In the genomic region with DNA sequence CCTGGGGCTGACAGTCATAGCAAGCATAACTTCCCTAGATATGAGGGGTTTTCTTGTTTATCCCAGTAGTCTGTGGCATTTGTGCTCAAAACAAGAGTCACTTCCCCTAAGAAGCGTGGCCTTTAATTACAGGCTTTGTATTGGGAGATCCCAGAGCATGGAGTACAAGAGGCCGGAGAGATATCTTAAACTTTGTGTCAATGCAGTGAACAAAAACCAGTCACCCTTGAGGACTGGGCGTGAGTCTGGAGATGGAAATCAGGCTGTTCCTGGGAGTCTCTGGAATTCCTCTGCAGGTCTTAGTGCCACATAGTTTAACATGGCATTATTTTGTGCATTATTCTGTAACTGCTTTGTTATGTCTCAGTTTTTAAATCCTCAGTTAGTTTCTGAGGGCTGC, we compare ENCODE assay signal across 19 cellular contexts.
DNase-seq lines count a peak whose midpoint lies in the region; ATAC-seq, FAIRE-seq and TF ChIP-seq lines count a peak whose summit lies in the region.
"Had no signal": no experiment of that assay in that cellular context is flagged by ENCODE, and none has a peak within 500 bp of the region (broad histone marks: within the 10 kb centered on the region; RNA-seq: fewer than 3 reads in every experiment).

No MANE protein-coding gene starts in this region.

- DNase-seq in activated CD4-positive, alpha-beta T cell treated with anti-CD3 and anti-CD28 coated beads, Interleukin-2, amount 10 ng/mL, durations not matched to agents 24 days and 14 days, result peak; percentile 23
- no peak for DNase-seq in activated CD4-positive, alpha-beta T cell treated with anti-CD3 and anti-CD28 coated beads, Interleukin-2, amount 50 U/mL, for 48 hours
- DNase-seq in ELF-1 (ENCODE audit: low read depth, low spot score) (peak; percentile 59), K562 (ENCODE audit: extremely low read depth in 1 of 4, low spot score in 3 of 4) (no peak), osteoblast (ENCODE audit: insufficient read length, low spot score, missing footprints) (peak; percentile 64), HEK293T (ENCODE audit: extremely low spot score) (no peak), HuH-7.5 (ENCODE audit: low spot score) (no peak), anterior cingulate cortex (lab: John Stamatoyannopoulos, UW) (no peak)
- DNase-seq: BE2C; C1 segment of cervical spinal cord; CD4-positive, CD25-positive, alpha-beta regulatory T cell; CD8-positive, alpha-beta memory T cell; COR-L47; GDM1 had no signal

- no peaks in the 10 kb centered on the region for H3K9me1 ChIP-seq in K562 (ENCODE audit: control insufficient read depth, insufficient read depth, low read length)

- POLR2A ChIA-PET in K562 (lab: Yijun Ruan, JAX) (no interaction called here), HEK293T (lab: Yijun Ruan, JAX) (no interaction called here)

- H2AFZ ChIP-seq in K562 (ENCODE audit: low read depth, low read length) (peak overlapping the region; percentile 88), osteoblast (ENCODE audit: low read length) (no peak overlapping the region)
- H2AFZ ChIP-seq: GM23248 had no signal

- no peak overlapping the region for H3K4me3 ChIP-seq in K562
- H3K4me3 ChIP-seq in osteoblast (ENCODE audit: insufficient read depth, low read length), result no peak overlapping the region
- H3K4me3 ChIP-seq: GM23248 had no signal

- TF ChIP-seq CTCF in K562 (IDR thresholded peaks at IDR 0.05 in 2 of 3, conservative IDR thresholded peaks at IDR 0.05 in 1 of 3; ENCODE audit: insufficient read depth in 2 of 3, low read depth in 1 of 3, low read length in 3 of 3) (no peak), osteoblast (IDR thresholded peaks at IDR 0.05; ENCODE audit: extremely low read depth, low read depth, low read length) (no peak)

- no peaks in the 10 kb centered on the region for H3K27me3 Mint-ChIP-seq in activated CD4-positive, alpha-beta T cell treated with anti-CD3 and anti-CD28 coated beads, Interleukin-2, amount 10 ng/mL, durations not matched to agents 24 days and 14 days

- no peak overlapping the region for H3K9ac ChIP-seq in K562 (ENCODE audit: insufficient read depth in 1 of 2, low read depth in 2 of 2, low read length in 2 of 2)
- H3K9ac ChIP-seq: GM23248 had no signal

- TF ChIP-seq RAD21 in K562 (CRISPR knock-in tag; conservative IDR thresholded peaks at IDR 0.05 in 1 of 2, IDR thresholded peaks at IDR 0.05 in 1 of 2), result no peak

- peaks cover 6% of the 10 kb centered on the region for H3K9me3 Mint-ChIP-seq in activated CD4-positive, alpha-beta T cell treated with anti-CD3 and anti-CD28 coated beads, Interleukin-2, amount 10 ng/mL, durations not matched to agents 24 days and 14 days

- H3K27ac ChIP-seq in K562 (ENCODE audit: extremely low read depth, low read depth, low read length), result no peak overlapping the region
- H3K27ac ChIP-seq in osteoblast (ENCODE audit: low read depth, low read length), result no peak overlapping the region
- H3K27ac ChIP-seq: 22Rv1, GM23248 had no signal

- H3K27ac Mint-ChIP-seq in activated CD4-positive, alpha-beta T cell treated with anti-CD3 and anti-CD28 coated beads, Interleukin-2, amount 10 ng/mL, durations not matched to agents 24 days and 14 days, result no peak overlapping the region
- H3K27ac Mint-ChIP-seq: CD4-positive, CD25-positive, alpha-beta regulatory T cell; CD8-positive, alpha-beta memory T cell had no signal

- H3K4me1 Mint-ChIP-seq in activated CD4-positive, alpha-beta T cell treated with anti-CD3 and anti-CD28 coated beads, Interleukin-2, amount 10 ng/mL, durations not matched to agents 24 days and 14 days, result no peaks in the 10 kb centered on the region
- H3K4me1 Mint-ChIP-seq: CD4-positive, CD25-positive, alpha-beta regulatory T cell; CD8-positive, alpha-beta memory T cell had no signal

- intact Hi-C loops in activated CD4-positive, alpha-beta T cell treated with anti-CD3 and anti-CD28 coated beads, Interleukin-2, amount 10 ng/mL, durations not matched to agents 24 days and 14 days (cut with micrococcal nuclease), result no loop called here
- intact Hi-C loops in K562 (cut with micrococcal nuclease), result no loop called here

- H3K36me3 ChIP-seq in K562 (ENCODE audit: control insufficient read depth, insufficient read depth, low read length), result no peaks in the 10 kb centered on the region
- H3K36me3 ChIP-seq in osteoblast (ENCODE audit: insufficient read depth, low read length), result no peaks in the 10 kb centered on the region
- H3K36me3 ChIP-seq: BE2C had no signal

- no peaks in the 10 kb centered on the region for H3K9me3 ChIP-seq in K562 (replicated peaks; ENCODE audit: control insufficient read depth, insufficient read depth, low read depth, low read length)
- no peaks in the 10 kb centered on the region for H3K9me3 ChIP-seq in osteoblast (ENCODE audit: low read depth, low read length)
- H3K9me3 ChIP-seq: BE2C had no signal

- H3K4me2 ChIP-seq in K562 (ENCODE audit: insufficient read depth, low read length) (no peak overlapping the region), osteoblast (ENCODE audit: insufficient read depth, low read length) (no peak overlapping the region)

- CTCF ChIA-PET in K562 (lab: Yijun Ruan, JAX; ENCODE audit: low intra/inter-chr PET ratio) (no interaction called here), HEK293T (lab: Yijun Ruan, JAX) (no interaction called here)

- TF ChIP-seq EP300 in K562 (IDR thresholded peaks at IDR 0.05; ENCODE audit: low read length), result no peak

- no peak for ATAC-seq in K562
- ATAC-seq: HCT116 had no signal

- FAIRE-seq in K562 (lab: Jason Lieb, UNC), result no peak
- FAIRE-seq: GM12892, H54 had no signal

- TF ChIP-seq POLR2A in K562 (conservative IDR thresholded peaks at IDR 0.05), result no peak

- H3K79me2 ChIP-seq in K562 (ENCODE audit: control insufficient read depth, insufficient read depth, low read length) (no peaks in the 10 kb centered on the region), osteoblast (ENCODE audit: insufficient read depth, low read length) (no peaks in the 10 kb centered on the region)

- BruUV-seq in K562 (replicated peaks; lab: Mats Ljungman, UMichigan), result no TSS peak

- no peak overlapping the region for H3K4me3 Mint-ChIP-seq in activated CD4-positive, alpha-beta T cell treated with anti-CD3 and anti-CD28 coated beads, Interleukin-2, amount 10 ng/mL, durations not matched to agents 24 days and 14 days
- H3K4me3 Mint-ChIP-seq: CD4-positive, CD25-positive, alpha-beta regulatory T cell; CD8-positive, alpha-beta memory T cell had no signal

- H3K4me1 ChIP-seq in K562 (replicated peaks in 1 of 2; ENCODE audit: control insufficient read depth in 2 of 2, insufficient read depth in 2 of 2, low read length in 2 of 2) (no peaks in the 10 kb centered on the region; a peak in 1 of 5 replicates), osteoblast (ENCODE audit: insufficient read depth, low read length) (no peaks in the 10 kb centered on the region)
- H3K4me1 ChIP-seq: BE2C had no signal

- H4K20me1 ChIP-seq in K562 (replicated peaks; ENCODE audit: control insufficient read depth, insufficient read depth, low read length) (no peaks in the 10 kb centered on the region), osteoblast (ENCODE audit: insufficient read depth, low read length) (no peaks in the 10 kb centered on the region)

- in situ Hi-C loops in K562 (cut with MboI), result no loop called here

- H3K27me3 ChIP-seq in K562 (ENCODE audit: control insufficient read depth in 2 of 2, insufficient read depth in 2 of 2, low read length in 2 of 2), result no peaks in the 10 kb centered on the region
- no peaks in the 10 kb centered on the region for H3K27me3 ChIP-seq in osteoblast (ENCODE audit: insufficient read depth, low read length)
- H3K27me3 ChIP-seq: BE2C had no signal

- 38% methylated on average over 3 of the region's 3 CpGs for WGBS in K562 (ENCODE audit: insufficient coverage, low coverage, missing lambda C conversion rate)

- H3K36me3 Mint-ChIP-seq in activated CD4-positive, alpha-beta T cell treated with anti-CD3 and anti-CD28 coated beads, Interleukin-2, amount 10 ng/mL, durations not matched to agents 24 days and 14 days (ENCODE audit: low read depth), result no peaks in the 10 kb centered on the region
- H3K36me3 Mint-ChIP-seq: CD4-positive, CD25-positive, alpha-beta regulatory T cell had no signal

TF ChIP-seq in K562, 482 proteins besides CTCF, POLR2A, EP300 and RAD21 (continues in another document):
- no peak for TF ChIP-seq NFXL1 (CRISPR knock-in tag; IDR thresholded peaks at IDR 0.05)
- no peak for TF ChIP-seq ZNF507 (tag; conservative IDR thresholded peaks at IDR 0.05)
- TF ChIP-seq, protein P1, sequence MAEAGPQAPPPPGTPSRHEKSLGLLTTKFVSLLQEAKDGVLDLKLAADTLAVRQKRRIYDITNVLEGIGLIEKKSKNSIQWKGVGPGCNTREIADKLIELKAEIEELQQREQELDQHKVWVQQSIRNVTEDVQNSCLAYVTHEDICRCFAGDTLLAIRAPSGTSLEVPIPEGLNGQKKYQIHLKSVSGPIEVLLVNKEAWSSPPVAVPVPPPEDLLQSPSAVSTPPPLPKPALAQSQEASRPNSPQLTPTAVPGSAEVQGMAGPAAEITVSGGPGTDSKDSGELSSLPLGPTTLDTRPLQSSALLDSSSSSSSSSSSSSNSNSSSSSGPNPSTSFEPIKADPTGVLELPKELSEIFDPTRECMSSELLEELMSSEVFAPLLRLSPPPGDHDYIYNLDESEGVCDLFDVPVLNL (CRISPR knock-in tag; IDR thresholded peaks at IDR 0.05; ENCODE audit: low read depth), result no peak

TF ChIP-seq in HEK293T, 16 proteins besides CTCF, POLR2A, EP300 and RAD21:
- TF ChIP-seq, protein P2, sequence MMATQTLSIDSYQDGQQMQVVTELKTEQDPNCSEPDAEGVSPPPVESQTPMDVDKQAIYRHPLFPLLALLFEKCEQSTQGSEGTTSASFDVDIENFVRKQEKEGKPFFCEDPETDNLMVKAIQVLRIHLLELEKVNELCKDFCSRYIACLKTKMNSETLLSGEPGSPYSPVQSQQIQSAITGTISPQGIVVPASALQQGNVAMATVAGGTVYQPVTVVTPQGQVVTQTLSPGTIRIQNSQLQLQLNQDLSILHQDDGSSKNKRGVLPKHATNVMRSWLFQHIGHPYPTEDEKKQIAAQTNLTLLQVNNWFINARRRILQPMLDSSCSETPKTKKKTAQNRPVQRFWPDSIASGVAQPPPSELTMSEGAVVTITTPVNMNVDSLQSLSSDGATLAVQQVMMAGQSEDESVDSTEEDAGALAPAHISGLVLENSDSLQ (IDR thresholded peaks at IDR 0.05), result no peak
- TF ChIP-seq FOXM1 (IDR thresholded peaks at IDR 0.05; ENCODE audit: borderline replicate concordance) (no peak), TARDBP (IDR thresholded peaks at IDR 0.05) (no peak), L3MBTL2 (conservative IDR thresholded peaks at IDR 0.05) (no peak), HDGF (IDR thresholded peaks at IDR 0.05; ENCODE audit: borderline replicate concordance) (no peak), FOXK2 (IDR thresholded peaks at IDR 0.05) (no peak), ZNF384 (IDR thresholded peaks at IDR 0.05) (no peak), ELF4 (IDR thresholded peaks at IDR 0.05) (no peak), FOXA1 (IDR thresholded peaks at IDR 0.05) (no peak), BHLHE40 (IDR thresholded peaks at IDR 0.05; ENCODE audit: borderline replicate concordance) (no peak), CTBP1 (IDR thresholded peaks at IDR 0.05; ENCODE audit: borderline replicate concordance) (no peak)

Comparison
In these comparisons a context has a peak if more than half of its experiments do, and no peak if none do; other contexts are left out.
1. DNase-seq: peak in activated CD4-positive, alpha-beta T cell treated with anti-CD3 and anti-CD28 coated beads, Interleukin-2, amount 10 ng/mL, durations not matched to agents 24 days and 14 days (single experiment), ELF-1 (single experiment) and osteoblast (single experiment); none in activated CD4-positive, alpha-beta T cell treated with anti-CD3 and anti-CD28 coated beads, Interleukin-2, amount 50 U/mL, for 48 hours (0 of 2), K562 (0 of 4), HEK293T (single experiment), HuH-7.5 (single experiment) and anterior cingulate cortex (0 of 58).